ENCODE assay signal across 8 cellular contexts in genomic region chr16:84511180-84511800, GRCh38. TPM values are rescaled to one million over a fixed set of nuclear protein-coding genes. Genes with fewer than 3 reads are reported as not detected.
DNase-seq lines count a peak whose midpoint lies in the region; ATAC-seq and TF ChIP-seq lines count a peak whose summit lies in the region.

No MANE protein-coding gene starts in this region.

- H3K9me2 ChIP-seq in MM.1S (replicated peaks; ENCODE audit: insufficient read depth, low read length) = no peaks in the 10 kb centered on the region

- H2BK15ac ChIP-seq in neuronal stem cell (ENCODE audit: low read length) = no peak overlapping the region

- peaks cover 8% of the 10 kb centered on the region for H3F3A ChIP-seq in MM.1S (ENCODE audit: insufficient read depth, low read length)

- H3K14ac ChIP-seq in neuronal stem cell (ENCODE audit: low read length) = no peak overlapping the region

- H2BK5ac ChIP-seq in neuronal stem cell (ENCODE audit: low read length) = no peak overlapping the region

- H4K91ac ChIP-seq in neuronal stem cell (ENCODE audit: low read depth, low read length, poor library complexity) = no peak overlapping the region

- peak; percentile 72 for TF ChIP-seq CTCF in MM.1S (IDR thresholded peaks at IDR 0.05; ENCODE audit: low read length)
- peak; percentile 90 for TF ChIP-seq CTCF in foreskin fibroblast (IDR thresholded peaks at IDR 0.05; ENCODE audit: low read depth, low read length)

- no peaks in the 10 kb centered on the region for H4K20me1 ChIP-seq in MM.1S (ENCODE audit: insufficient read depth, low read length)

- no CpG with 5 or more reads among the region's 21 CpGs for whole genome bisulfite sequencing in neuronal stem cell (ENCODE audit: extremely low coverage in 2 of 2, insufficient read length in 2 of 2, insufficient replicate concordance in 1 of 2), 2 donors

- H4K8ac ChIP-seq in neuronal stem cell (ENCODE audit: low read depth, low read length) = no peak overlapping the region

- no peak for ATAC-seq in HG03097 (IDR thresholded peaks at IDR 0.05; ENCODE audit: low FRiP score, unreplicated experiment)

- H3K36me3 ChIP-seq in MM.1S (replicated peaks; ENCODE audit: insufficient read depth, low read length) = no peaks in the 10 kb centered on the region
- no peaks in the 10 kb centered on the region for H3K36me3 ChIP-seq in neuronal stem cell (replicated peaks in 1 of 2; ENCODE audit: control insufficient read depth in 2 of 2, insufficient read depth in 2 of 2, low read length in 2 of 2)

- peak; percentile 84 for DNase-seq in Daoy (ENCODE audit: low read depth)
- DNase-seq in MM.1S = peak; percentile 35
- DNase-seq in SHP77 treated with DMSO at 0.1 percent for 48 hours (lab: John Stamatoyannopoulos, UW) = peak; percentile 57
- peak; percentile 76 for DNase-seq in activated effector memory CD4-positive, alpha-beta T cell treated with Interleukin-2 at 50 U/mL for 16 hours
- DNase-seq in foreskin fibroblast = peak; percentile 81 to 93
- peak; percentile 81 for DNase-seq in neuronal stem cell (ENCODE audit: low spot score)
- peak; percentile 69 for DNase-seq in stromal cell of bone marrow (ENCODE audit: low read depth)

- H3K4me2 ChIP-seq in MM.1S (ENCODE audit: low read depth, low read length) = 0 out of 2 replicates have a peak overlapping the region, but pooled peaks have one; percentile 21
- H3K4me2 ChIP-seq in neuronal stem cell (ENCODE audit: insufficient read depth, low read length, poor library complexity, severe bottlenecking) = no peak overlapping the region

- H3K9ac ChIP-seq in MM.1S (ENCODE audit: low read length) (no peak overlapping the region), neuronal stem cell (ENCODE audit: low read depth, low read length, poor library complexity) (no peak overlapping the region)

- H3K4me3 ChIP-seq in MM.1S (ENCODE audit: low read length) (no peak overlapping the region), foreskin fibroblast (ENCODE audit: low read depth in 1 of 2, low read length in 2 of 2) (peak overlapping the region in 1 of 2 donors; percentile 21), neuronal stem cell (ENCODE audit: low read length in 2 of 2) (no peak overlapping the region)

- no peak overlapping the region for H3K4ac ChIP-seq in neuronal stem cell (ENCODE audit: low read length)

- H3K9me3 ChIP-seq in MM.1S (replicated peaks; ENCODE audit: insufficient read depth, low read length) (no peaks in the 10 kb centered on the region), neuronal stem cell (replicated peaks in 1 of 2; ENCODE audit: control insufficient read depth in 2 of 2, insufficient read depth in 1 of 2, low read depth in 1 of 2, low read length in 2 of 2) (no peaks in the 10 kb centered on the region)

- no peak overlapping the region for H2AK5ac ChIP-seq in neuronal stem cell (ENCODE audit: low read depth, low read length)

- H3K27ac ChIP-seq in MM.1S (ENCODE audit: low read length) (no peak overlapping the region), neuronal stem cell (replicated peaks; ENCODE audit: low read length) (no peak overlapping the region)

- peak overlapping the region; percentile 20 for H3K18ac ChIP-seq in neuronal stem cell (ENCODE audit: low read length)

- no peaks in the 10 kb centered on the region for H3K79me1 ChIP-seq in neuronal stem cell (ENCODE audit: low read depth, low read length)

- H2AFZ ChIP-seq in MM.1S (ENCODE audit: low read length) = no peak overlapping the region
- peak overlapping the region; percentile 87 for H2AFZ ChIP-seq in neuronal stem cell (ENCODE audit: low read length)

- H3K23ac ChIP-seq in neuronal stem cell (ENCODE audit: low read depth, low read length, poor library complexity) = no peak overlapping the region

- H2BK120ac ChIP-seq in neuronal stem cell (ENCODE audit: low read depth, low read length) = no peak overlapping the region

- H3K27me3 ChIP-seq in MM.1S (replicated peaks; ENCODE audit: insufficient read depth, low read length) (no peaks in the 10 kb centered on the region), neuronal stem cell (ENCODE audit: control insufficient read depth in 3 of 3, insufficient read depth in 3 of 3, low read depth in 1 of 3, low read length in 3 of 3) (no peaks in the 10 kb centered on the region)

- H3K4me1 ChIP-seq in MM.1S (ENCODE audit: low read length) (peaks cover 14% of the 10 kb centered on the region), neuronal stem cell (ENCODE audit: control insufficient read depth in 2 of 2, insufficient read depth in 1 of 2, low read depth in 1 of 2, low read length in 2 of 2) (peaks cover 16 to 42% of the 10 kb centered on the region in 2 donors)

- H3K79me2 ChIP-seq in MM.1S (ENCODE audit: low read length) = no peaks in the 10 kb centered on the region

- H2BK12ac ChIP-seq in neuronal stem cell (ENCODE audit: low read length) = no peak overlapping the region

RNA-seq across cellular contexts. Expression of gene MEAK7, which starts 6.8 kb away (rescaled TPM):
- total RNA-seq in Daoy (2014; rRNA removed; shearing (Covaris generic)) = 3.9 and 7.3 TPM in 2 replicates
- polyA plus RNA-seq in neuronal stem cell (2013, experiment 1 of 2) = 8.0 TPM
- 8.4 TPM for polyA plus RNA-seq in neuronal stem cell (2013, experiment 2 of 2)

Comparison
In these comparisons a context has a peak if more than half of its experiments do, and no peak if none do; other contexts are left out.
1. DNase-seq: peak in every context shown above with its lines; median percentile 87 in foreskin fibroblast; 84 in Daoy; 81 in neuronal stem cell; 76 in activated effector memory CD4-positive, alpha-beta T cell treated with Interleukin-2 at 50 U/mL for 16 hours; 69 in stromal cell of bone marrow; 57 in SHP77 treated with DMSO at 0.1 percent for 48 hours; 35 in MM.1S.